9 cellular contexts compared by ENCODE assay signal in genomic region chr17:81961087-81961514, GRCh38. TPM values are rescaled to one million over a fixed set of nuclear protein-coding genes. Genes with fewer than 3 reads are reported as not detected.
DNase-seq lines count a peak whose midpoint lies in the region; ATAC-seq and TF ChIP-seq lines count a peak whose summit lies in the region.
"Had no signal": no experiment of that assay in that cellular context is flagged by ENCODE, and none has a peak within 500 bp of the region (broad histone marks: within the 10 kb centered on the region; RNA-seq: fewer than 3 reads in every experiment).

Gene NOTUM (minus strand): TSS chr17:81961187. CDS start chr17:81960909, 278 bp downstream.

- no peak for TF ChIP-seq POLR2A in heart left ventricle (IDR thresholded peaks at IDR 0.05)
- TF ChIP-seq POLR2A in upper lobe of left lung (IDR thresholded peaks at IDR 0.05), result no peak

- no peak within 1 kb of the TSS for H3K27ac ChIP-seq in heart left ventricle
- no peak within 1 kb of the TSS for H3K27ac ChIP-seq in hepatocyte
- peak within 1 kb of the TSS in 1 of 4 donors; percentile 49 for H3K27ac ChIP-seq in upper lobe of left lung

- in situ Hi-C loops in SK-MEL-5 (cut with HindIII; ENCODE audit: low pct_unique_long_range_greater_than_20kb, low sequenced_read_pairs), result no loop called here

- DNase-seq in heart left ventricle (no peak), left ventricle myocardium superior (no peak), SK-MEL-5 (ENCODE audit: low read depth, low spot score) (peak; percentile 40), hepatocyte (ENCODE audit: low spot score) (peak; percentile 73), upper lobe of left lung (peak in 1 of 2 donors; percentile 89), SK-N-DZ (ENCODE audit: low spot score) (no peak), foreskin melanocyte (no peak), COLO829 (ENCODE audit: low spot score) (no peak)
- DNase-seq: left cardiac atrium had no signal

- TF ChIP-seq EP300 in upper lobe of left lung (IDR thresholded peaks at IDR 0.05), result no peak

- peaks cover 2 to 35% (median 11%) of the 10 kb centered on the region in 12 donors for H3K4me1 ChIP-seq in heart left ventricle
- H3K4me1 ChIP-seq in hepatocyte (ENCODE audit: insufficient read depth), result peaks cover 12% of the 10 kb centered on the region
- peaks cover 14 to 42% (median 21%) of the 10 kb centered on the region in 4 donors for H3K4me1 ChIP-seq in upper lobe of left lung

- H3K9me2 ChIP-seq in hepatocyte (replicated peaks; ENCODE audit: insufficient read depth), result no peaks in the 10 kb centered on the region

- H3K9me3 ChIP-seq in heart left ventricle (no peaks in the 10 kb centered on the region), hepatocyte (ENCODE audit: low read depth) (no peaks in the 10 kb centered on the region), upper lobe of left lung (no peaks in the 10 kb centered on the region)

- intact Hi-C loops in heart left ventricle (cut with DNase I) (loop anchor here in 3 of 10 donors (2.0 to 10.0 kb wide), 3 partner anchors 60 to 196 kb away; no protein-coding TSS in a partner anchor), left ventricle myocardium superior (cut with micrococcal nuclease) (no loop called here)

- peak in 5 of 12 donors; percentile 18 to 33 (median 24) for TF ChIP-seq CTCF in heart left ventricle (IDR thresholded peaks at IDR 0.05)
- no peak for TF ChIP-seq CTCF in hepatocyte (IDR thresholded peaks at IDR 0.05; ENCODE audit: poor library complexity)
- TF ChIP-seq CTCF in upper lobe of left lung (IDR thresholded peaks at IDR 0.05), result peak in 5 of 6 experiments; percentile 34 to 64 (median 43)

- WGBS in heart left ventricle, 4 donors, result 0 to 1% (median 1%) methylated on average over 8 to 66 of the region's 66 CpGs
- WGBS in hepatocyte (ENCODE audit: low lambda C conversion rate, missing lambda C conversion rate), result under 1% methylated on average over 31 of the region's 66 CpGs
- 0% methylated on average over 4 of the region's 66 CpGs; no CpG with 5 or more reads in 1 of the 2 donors for WGBS in upper lobe of left lung, 2 donors

- no peaks in the 10 kb centered on the region for H4K20me1 ChIP-seq in hepatocyte (ENCODE audit: insufficient read depth, poor library complexity, severe bottlenecking)

- H2AFZ ChIP-seq in hepatocyte, result peak within 1 kb of the TSS; percentile 52

- H3K27me3 ChIP-seq in heart left ventricle, result peaks cover 21 to 85% (median 53%) of the 10 kb centered on the region in 9 donors
- H3K27me3 ChIP-seq in hepatocyte, result peaks cover 62% of the 10 kb centered on the region
- H3K27me3 ChIP-seq in upper lobe of left lung, result peaks cover 1 to 43% (median 17%) of the 10 kb centered on the region in 4 donors

- H3K36me3 ChIP-seq in heart left ventricle (no peaks in the 10 kb centered on the region), hepatocyte (replicated peaks; ENCODE audit: insufficient read depth, low read depth) (no peaks in the 10 kb centered on the region), upper lobe of left lung (no peaks in the 10 kb centered on the region)

- peak within 1 kb of the TSS; percentile 90 for H3K4me2 ChIP-seq in hepatocyte

- ATAC-seq in heart left ventricle (no peak), left ventricle myocardium superior (no peak), upper lobe of left lung (ENCODE audit: low FRiP score in 2 of 2) (peak in 1 of 2 donors; percentile 46)

- H3K4me3 ChIP-seq in heart left ventricle (peak within 1 kb of the TSS; percentile 18 to 55 (median 44)), hepatocyte (peak within 1 kb of the TSS; percentile 39), upper lobe of left lung (peak within 1 kb of the TSS in 3 of 4 donors; percentile 50 to 57 (median 52))

- no peaks in the 10 kb centered on the region for H3K79me2 ChIP-seq in hepatocyte

RNA-seq across cellular contexts. Expression of gene NOTUM, which starts in this region (rescaled TPM):
- 1 to 10 TPM in 2 of 9 donors, under 1 TPM in 4, not detected in 3; 0.25 to 1.6 (median 0.54) TPM for total RNA-seq in heart left ventricle
- under 1 TPM; 0.53 to 0.80 TPM for polyA plus RNA-seq in heart left ventricle
- total RNA-seq in left ventricle myocardium superior, result 0.52 TPM
- total RNA-seq in SK-MEL-5 (2014; rRNA removed; shearing (Covaris generic)), result 3.0 TPM in 2 replicates
- polyA plus RNA-seq in SK-MEL-5 (2015; cell fraction: cytosol; rRNA removed), result 4.2 and 4.5 TPM in 2 replicates
- polyA plus RNA-seq in SK-MEL-5 (2015; cell fraction: nucleus; rRNA removed), result 4.4 and 8.4 TPM in 2 replicates
- 1.0 and 1.8 TPM in 2 replicates for total RNA-seq in hepatocyte
- polyA plus RNA-seq in hepatocyte, result 1.2 and 4.7 TPM in 2 replicates
- total RNA-seq in upper lobe of left lung, result 1 to 10 TPM in 5 of 6 donors, under 1 TPM in 1; 0.89 to 5.0 (median 2.3) TPM
- polyA plus RNA-seq in SK-N-DZ (2014; cell fraction: cytosol; rRNA removed), result 31.5 and 45.1 TPM in 2 replicates
- polyA plus RNA-seq in SK-N-DZ (2014; cell fraction: nucleus; rRNA removed), result 30.7 and 41.5 TPM in 2 replicates
- total RNA-seq: left cardiac atrium had no signal

Comparison
In these comparisons a context has a peak if more than half of its experiments do, and no peak if none do; other contexts are left out.
1. DNase-seq: peak in SK-MEL-5 (single experiment) and hepatocyte (single experiment); none in heart left ventricle (0 of 5), left ventricle myocardium superior (single experiment), SK-N-DZ (single experiment), foreskin melanocyte (single experiment) and COLO829 (single experiment).
2. Peak in every context shown above with its lines, with median percentiles within 50 percentile points of each other: H3K4me3 ChIP-seq.